11 cellular contexts compared by ENCODE assay signal in the genomic region with DNA sequence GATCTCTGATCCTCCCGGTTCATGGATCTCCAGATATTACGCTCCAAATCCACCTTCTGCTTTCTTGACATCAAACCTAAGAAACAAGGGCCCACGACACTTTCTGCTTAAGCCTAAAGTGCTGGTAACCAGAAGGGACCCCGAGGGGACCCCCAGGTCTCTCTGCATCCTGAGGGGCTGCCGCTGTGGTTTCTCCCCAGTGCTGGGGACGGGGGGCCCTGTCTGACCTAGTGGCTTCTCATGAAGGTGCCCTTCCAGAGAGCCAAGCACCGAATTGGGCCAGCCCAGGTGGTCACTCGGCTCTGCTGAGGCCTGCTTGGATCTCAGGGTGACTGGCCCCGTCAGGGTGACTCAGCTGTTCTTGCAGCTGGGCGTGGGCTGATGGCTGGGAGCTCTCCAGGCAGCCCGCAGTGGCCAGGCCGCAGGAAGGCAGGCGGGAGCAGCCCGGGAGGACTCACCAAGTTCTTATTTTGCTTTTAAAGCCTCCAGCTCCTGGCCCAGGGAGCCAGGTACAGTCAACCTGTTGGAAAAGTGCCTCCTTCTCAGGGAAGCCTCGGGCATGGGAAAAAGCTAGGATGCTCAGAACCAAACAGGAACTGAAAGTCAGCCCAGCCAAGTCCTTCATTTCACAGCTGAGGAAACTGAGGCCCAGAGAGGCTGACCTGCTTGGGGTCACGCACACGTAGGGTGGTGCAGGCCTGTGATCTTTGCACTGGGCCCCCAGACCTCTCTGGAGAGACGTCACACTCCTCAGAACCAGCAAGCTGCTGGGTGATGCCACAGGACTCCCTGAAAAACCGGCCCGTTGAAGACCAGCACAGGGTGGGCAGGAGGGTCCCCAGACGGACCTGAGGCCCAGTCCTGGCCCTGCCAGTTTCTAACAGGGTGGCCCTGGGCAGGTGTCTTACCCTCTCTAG. TPM values are rescaled to one million over a fixed set of nuclear protein-coding genes. Genes with fewer than 3 reads are reported as not detected.
DNase-seq lines count a peak whose midpoint lies in the region; ATAC-seq, FAIRE-seq and TF ChIP-seq lines count a peak whose summit lies in the region.
"Had no signal": no experiment of that assay in that cellular context is flagged by ENCODE, and none has a peak within 500 bp of the region (broad histone marks: within the 10 kb centered on the region; RNA-seq: fewer than 3 reads in every experiment).

No MANE protein-coding gene starts in this region.

- H3K9me3 Mint-ChIP-seq in activated T-helper 17 cell treated with anti-CD3 and anti-CD28 coated beads, Interleukin-2, amount 50 U/mL, for 72 hours: no peaks in the 10 kb centered on the region
- H3K9me3 Mint-ChIP-seq: activated naive CD4-positive, alpha-beta T cell treated with anti-CD3 and anti-CD28 coated beads, Interleukin-2, amount 50 U/mL, for 24 hours; CD4-positive, CD25-positive, alpha-beta regulatory T cell had no signal

- H3K4me2 ChIP-seq in A549: peak overlapping the region; percentile 66
- H3K4me2 ChIP-seq: KMS-11 had no signal

- H3K27me3 Mint-ChIP-seq in activated T-helper 17 cell treated with anti-CD3 and anti-CD28 coated beads, Interleukin-2, amount 50 U/mL, for 72 hours: peaks cover 8% of the 10 kb centered on the region
- H3K27me3 Mint-ChIP-seq: activated naive CD4-positive, alpha-beta T cell treated with anti-CD3 and anti-CD28 coated beads, Interleukin-2, amount 50 U/mL, for 24 hours had no signal

- H3K4me1 Mint-ChIP-seq in activated T-helper 17 cell treated with anti-CD3 and anti-CD28 coated beads, Interleukin-2, amount 50 U/mL, for 72 hours: no peaks in the 10 kb centered on the region

- H3K4me1 ChIP-seq in A549 (peaks cover 19% of the 10 kb centered on the region), HAP-1 (no peaks in the 10 kb centered on the region)

- TF ChIP-seq RAD21 in A549 (conservative IDR thresholded peaks at IDR 0.05 in 1 of 2, IDR thresholded peaks at IDR 0.05 in 1 of 2): no peak

- DNase-seq in A549 (ENCODE audit: low read depth in 1 of 2, low spot score in 1 of 2) (peak; percentile 69 to 89), M059J (ENCODE audit: low read depth) (peak; percentile 86), dedifferentiated amniotic fluid mesenchymal stem cell (ENCODE audit: extremely low spot score) (peak; percentile 78), medulla oblongata (ENCODE audit: extremely low spot score) (peak; percentile 71), HAP-1 (ENCODE audit: low spot score in 2 of 2) (no peak), OCI-M2 (lab: John Stamatoyannopoulos, UW; ENCODE audit: unreplicated experiment) (no peak), GDM1 (lab: John Stamatoyannopoulos, UW) (no peak)
- DNase-seq: CD4-positive, CD25-positive, alpha-beta regulatory T cell had no signal

- peak; percentile 97 to 98 for ATAC-seq in A549
- ATAC-seq in activated T-helper 17 cell treated with anti-CD3 and anti-CD28 coated beads, Interleukin-2, amount 50 U/mL, for 72 hours (replicated peaks): no peak

- no peak for TF ChIP-seq CTCF in A549 (IDR thresholded peaks at IDR 0.05)

- 33% methylated on average over 8 of the region's 21 CpGs for WGBS in A549 (ENCODE audit: missing lambda C conversion rate)

- TF ChIP-seq POLR2A in A549 (IDR thresholded peaks at IDR 0.05; ENCODE audit: low read length): no peak

- 0 out of 5 replicates have a peak, but pooled peaks of 1 of the 2 experiments have one; percentile 15 for TF ChIP-seq EP300 in A549 (IDR thresholded peaks at IDR 0.05)

- in situ Hi-C loops in HAP-1 (cut with MboI; ENCODE audit: low sequenced_read_pairs): no loop called here

- POLR2A ChIA-PET in A549 (lab: Yijun Ruan, JAX): no interaction called here

- CTCF ChIA-PET in A549 (lab: Yijun Ruan, JAX): interaction anchor here (0.6 to 5.5 kb wide), 4 partner anchors 13 to 141 kb away, joined by 3 to 38 read pairs (median 10); no protein-coding TSS in a partner anchor

- no peak overlapping the region for H3K27ac Mint-ChIP-seq in activated T-helper 17 cell treated with anti-CD3 and anti-CD28 coated beads, Interleukin-2, amount 50 U/mL, for 72 hours
- H3K27ac Mint-ChIP-seq: CD4-positive, CD25-positive, alpha-beta regulatory T cell had no signal

- no peak for FAIRE-seq in A549 (lab: Jason Lieb, UNC)

- H3K36me3 Mint-ChIP-seq in activated T-helper 17 cell treated with anti-CD3 and anti-CD28 coated beads, Interleukin-2, amount 50 U/mL, for 72 hours (ENCODE audit: low read depth): no peaks in the 10 kb centered on the region
- H3K36me3 Mint-ChIP-seq: activated naive CD4-positive, alpha-beta T cell treated with anti-CD3 and anti-CD28 coated beads, Interleukin-2, amount 50 U/mL, for 24 hours; CD4-positive, CD25-positive, alpha-beta regulatory T cell had no signal

- no peaks in the 10 kb centered on the region for H3K9me3 ChIP-seq in A549
- H3K9me3 ChIP-seq in HAP-1: no peaks in the 10 kb centered on the region

- H3K27me3 ChIP-seq in HAP-1 (ENCODE audit: low read depth): no peaks in the 10 kb centered on the region

- no peak overlapping the region for H3K4me3 Mint-ChIP-seq in activated T-helper 17 cell treated with anti-CD3 and anti-CD28 coated beads, Interleukin-2, amount 50 U/mL, for 72 hours
- H3K4me3 Mint-ChIP-seq: activated naive CD4-positive, alpha-beta T cell treated with anti-CD3 and anti-CD28 coated beads, Interleukin-2, amount 50 U/mL, for 24 hours; CD4-positive, CD25-positive, alpha-beta regulatory T cell had no signal

- peak overlapping the region; percentile 99 to 100 for H3K27ac ChIP-seq in A549
- H3K27ac ChIP-seq: KMS-11 had no signal

- H3K4me3 ChIP-seq in A549 (no peak overlapping the region), HAP-1 (no peak overlapping the region)

- no peaks in the 10 kb centered on the region for H3K36me3 ChIP-seq in HAP-1 (replicated peaks)

TF ChIP-seq in A549, 52 proteins besides CTCF, POLR2A, EP300 and RAD21 (continues in another document):
- TF ChIP-seq PHF8 (IDR thresholded peaks at IDR 0.05; ENCODE audit: borderline replicate concordance, low read depth) (no peak), BHLHE40 (IDR thresholded peaks at IDR 0.05; ENCODE audit: low read depth, low read length) (no peak), HOXB5 (CRISPR knock-in tag; IDR thresholded peaks at IDR 0.05) (peak; percentile 78), FOXS1 (CRISPR knock-in tag; IDR thresholded peaks at IDR 0.05) (peak; percentile 55), NPAS2 (CRISPR knock-in tag; IDR thresholded peaks at IDR 0.05; ENCODE audit: borderline replicate concordance) (peak; percentile 10; the same call in 1 of the 2 replicates), TFCP2L1 (CRISPR knock-in tag; IDR thresholded peaks at IDR 0.05) (peak; percentile 53; the same call in 1 of the 2 replicates)
- TF ChIP-seq, protein P1, sequence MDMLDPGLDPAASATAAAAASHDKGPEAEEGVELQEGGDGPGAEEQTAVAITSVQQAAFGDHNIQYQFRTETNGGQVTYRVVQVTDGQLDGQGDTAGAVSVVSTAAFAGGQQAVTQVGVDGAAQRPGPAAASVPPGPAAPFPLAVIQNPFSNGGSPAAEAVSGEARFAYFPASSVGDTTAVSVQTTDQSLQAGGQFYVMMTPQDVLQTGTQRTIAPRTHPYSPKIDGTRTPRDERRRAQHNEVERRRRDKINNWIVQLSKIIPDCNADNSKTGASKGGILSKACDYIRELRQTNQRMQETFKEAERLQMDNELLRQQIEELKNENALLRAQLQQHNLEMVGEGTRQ (IDR thresholded peaks at IDR 0.05): no peak

RNA-seq across cellular contexts. Expression of a gene that starts 16.7 kb away (rescaled TPM):
- 11.7 and 13.2 TPM in 2 replicates for polyA plus RNA-seq in A549 (2011; rRNA removed)
- 18.8 and 26.6 TPM in 2 replicates for polyA plus RNA-seq in A549 (2012; cell fraction: cytosol; rRNA removed)
- polyA plus RNA-seq in A549 (2012; cell fraction: nucleus; rRNA removed): 15.6 and 21.2 TPM in 2 replicates
- 11.4 to 13.9 TPM (median 12.6 TPM) in 3 replicates for polyA plus RNA-seq in A549 (2017; fragmentation: RNase III; extraction: RNeasy Plus Mini Kit Qiagen cat#74134 plus additional on column Dnase treatment)
- polyA minus RNA-seq in A549 (2011; rRNA and poly(A)+ RNA removed): 4.0 and 4.8 TPM in 2 replicates
- 15.4 and 18.9 TPM in 2 replicates for total RNA-seq in M059J (2014; rRNA removed; shearing (Covaris generic))
- total RNA-seq in activated T-helper 17 cell treated with anti-CD3 and anti-CD28 coated beads, Interleukin-2, amount 50 U/mL, for 72 hours: 10 to 100 TPM; 15.9 to 17.7 TPM

RNA-seq across cellular contexts. Expression of a gene that starts 23.0 kb away (rescaled TPM):
- 42.8 and 78.2 TPM in 2 replicates for polyA plus RNA-seq in A549 (2011; rRNA removed)
- polyA plus RNA-seq in A549 (2012; cell fraction: cytosol; rRNA removed): 20.7 and 30.2 TPM in 2 replicates
- 8.3 and 12.5 TPM in 2 replicates for polyA plus RNA-seq in A549 (2012; cell fraction: nucleus; rRNA removed)
- polyA plus RNA-seq in A549 (2017; fragmentation: RNase III; extraction: RNeasy Plus Mini Kit Qiagen cat#74134 plus additional on column Dnase treatment): 41.3 to 46.7 TPM (median 46.1 TPM) in 3 replicates
- polyA minus RNA-seq in A549 (2011; rRNA and poly(A)+ RNA removed): 10.5 and 13.6 TPM in 2 replicates
- total RNA-seq in M059J (2014; rRNA removed; shearing (Covaris generic)): 56.0 and 81.2 TPM in 2 replicates
- total RNA-seq in activated T-helper 17 cell treated with anti-CD3 and anti-CD28 coated beads, Interleukin-2, amount 50 U/mL, for 72 hours: 10 to 100 TPM; 35.8 to 53.6 TPM

RNA-seq across cellular contexts. Expression of a gene that starts 39.0 kb away (rescaled TPM):
- 171 and 291 TPM in 2 replicates for polyA plus RNA-seq in A549 (2011; rRNA removed)
- polyA plus RNA-seq in A549 (2012; cell fraction: cytosol; rRNA removed): 46.4 and 54.2 TPM in 2 replicates
- polyA plus RNA-seq in A549 (2012; cell fraction: nucleus; rRNA removed): 11.5 and 12.5 TPM in 2 replicates
- 11.4 to 20.9 TPM (median 16.0 TPM) in 3 replicates for polyA plus RNA-seq in A549 (2017; fragmentation: RNase III; extraction: RNeasy Plus Mini Kit Qiagen cat#74134 plus additional on column Dnase treatment)
- polyA minus RNA-seq in A549 (2011; rRNA and poly(A)+ RNA removed): 20.1 and 28.1 TPM in 2 replicates
- total RNA-seq in M059J (2014; rRNA removed; shearing (Covaris generic)): not detected in 2 replicates
- total RNA-seq in activated T-helper 17 cell treated with anti-CD3 and anti-CD28 coated beads, Interleukin-2, amount 50 U/mL, for 72 hours: 1 to 10 TPM in 1 of 2 donors, under 1 TPM in 1; 0.87 to 2.5 TPM
- total RNA-seq: CD4-positive, CD25-positive, alpha-beta regulatory T cell had no signal

RNA-seq across cellular contexts. Expression of a gene that starts 49.8 kb away (rescaled TPM):
- 21.5 and 25.2 TPM in 2 replicates for polyA plus RNA-seq in A549 (2011; rRNA removed)
- polyA plus RNA-seq in A549 (2012; cell fraction: cytosol; rRNA removed): 2.8 and 4.4 TPM in 2 replicates
- polyA plus RNA-seq in A549 (2012; cell fraction: nucleus; rRNA removed): 3.7 and 5.2 TPM in 2 replicates
- 9.3 to 10.6 TPM (median 10.5 TPM) in 3 replicates for polyA plus RNA-seq in A549 (2017; fragmentation: RNase III; extraction: RNeasy Plus Mini Kit Qiagen cat#74134 plus additional on column Dnase treatment)
- 15.6 and 22.7 TPM in 2 replicates for polyA minus RNA-seq in A549 (2011; rRNA and poly(A)+ RNA removed)
- 14.3 and 18.5 TPM in 2 replicates for total RNA-seq in M059J (2014; rRNA removed; shearing (Covaris generic))
- 10 to 100 TPM in 1 of 2 donors, 1 to 10 TPM in 1; 9.4 to 10.5 TPM for total RNA-seq in activated T-helper 17 cell treated with anti-CD3 and anti-CD28 coated beads, Interleukin-2, amount 50 U/mL, for 72 hours

Comparison
In these comparisons a context has a peak if more than half of its experiments do, and no peak if none do; other contexts are left out.
1. DNase-seq: peak in A549 (2 of 2), M059J (single experiment), dedifferentiated amniotic fluid mesenchymal stem cell (single experiment) and medulla oblongata (single experiment); none in HAP-1 (0 of 2), OCI-M2 (single experiment) and GDM1 (single experiment).